In the genomic region with DNA sequence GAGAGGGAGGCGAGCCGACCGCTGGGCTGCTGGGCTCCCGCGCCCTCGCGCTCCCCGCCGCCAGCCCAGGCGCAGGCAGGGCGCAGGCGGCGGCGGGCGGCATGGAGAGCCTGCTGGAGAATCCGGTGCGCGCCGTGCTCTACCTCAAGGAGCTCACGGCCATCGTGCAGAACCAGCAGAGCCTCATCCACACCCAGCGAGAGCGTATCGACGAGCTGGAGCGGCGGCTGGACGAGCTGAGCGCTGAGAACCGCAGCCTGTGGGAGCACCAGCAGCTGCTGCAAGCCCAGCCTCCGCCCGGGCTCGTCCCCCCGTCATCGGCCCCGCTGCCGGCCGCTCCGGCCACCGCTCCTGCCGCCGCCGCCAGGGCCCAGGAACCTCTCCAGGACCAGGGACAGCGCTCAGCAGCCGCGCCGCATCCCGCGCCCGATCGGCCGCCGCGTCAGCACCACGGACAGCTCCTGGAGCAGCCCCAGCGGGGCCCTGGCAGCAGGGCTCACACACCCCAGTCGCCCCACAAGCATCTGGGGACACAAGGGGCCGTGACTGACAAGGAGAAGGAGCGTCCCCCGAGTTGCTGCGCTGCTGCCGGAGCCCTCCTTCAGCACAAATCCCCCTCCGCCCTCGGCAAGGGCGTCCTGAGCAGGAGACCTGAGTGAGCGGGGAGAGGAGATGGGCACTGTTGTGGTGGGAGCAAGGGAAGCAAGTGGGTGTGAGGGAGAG, we compare ENCODE assay signal across 2 cellular contexts.
A peak's percentile ranks its signal among the peaks of the same experiment; 100 is the strongest.
TF ChIP-seq lines count a peak whose summit lies in the region.

No MANE protein-coding gene starts in this region.

TF ChIP-seq in K562, 482 proteins besides CTCF, POLR2A, EP300 and RAD21 (continues in another document):
- TF ChIP-seq, protein P1, sequence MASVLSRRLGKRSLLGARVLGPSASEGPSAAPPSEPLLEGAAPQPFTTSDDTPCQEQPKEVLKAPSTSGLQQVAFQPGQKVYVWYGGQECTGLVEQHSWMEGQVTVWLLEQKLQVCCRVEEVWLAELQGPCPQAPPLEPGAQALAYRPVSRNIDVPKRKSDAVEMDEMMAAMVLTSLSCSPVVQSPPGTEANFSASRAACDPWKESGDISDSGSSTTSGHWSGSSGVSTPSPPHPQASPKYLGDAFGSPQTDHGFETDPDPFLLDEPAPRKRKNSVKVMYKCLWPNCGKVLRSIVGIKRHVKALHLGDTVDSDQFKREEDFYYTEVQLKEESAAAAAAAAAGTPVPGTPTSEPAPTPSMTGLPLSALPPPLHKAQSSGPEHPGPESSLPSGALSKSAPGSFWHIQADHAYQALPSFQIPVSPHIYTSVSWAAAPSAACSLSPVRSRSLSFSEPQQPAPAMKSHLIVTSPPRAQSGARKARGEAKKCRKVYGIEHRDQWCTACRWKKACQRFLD (CRISPR knock-in tag; IDR thresholded peaks at IDR 0.05), result 0 out of 2 replicates have a peak, but pooled peaks have one; percentile 46
- TF ChIP-seq MAZ (CRISPR knock-in tag; conservative IDR thresholded peaks at IDR 0.05 in 1 of 2, IDR thresholded peaks at IDR 0.05 in 1 of 2) (0 out of 4 replicates have a peak, but pooled peaks of 1 of the 2 experiments have one; percentile 18), SIN3A (IDR thresholded peaks at IDR 0.05; ENCODE audit: borderline replicate concordance in 2 of 2, control insufficient read depth in 1 of 2, low read depth in 2 of 2, low read length in 2 of 2) (peak; percentile 49 to 50; a peak in 2 of 4 replicates), SAP30 (IDR thresholded peaks at IDR 0.05; ENCODE audit: borderline replicate concordance, insufficient read depth, low read depth, low read length, poor library complexity, severe bottlenecking) (peak; percentile 66), ZNF766 (CRISPR knock-in tag; conservative IDR thresholded peaks at IDR 0.05) (0 out of 2 replicates have a peak, but pooled peaks have one; percentile 35), ZNF197 (CRISPR knock-in tag; IDR thresholded peaks at IDR 0.05; ENCODE audit: low read depth) (0 out of 2 replicates have a peak, but pooled peaks have one; percentile 33)
- TF ChIP-seq, protein P2, sequence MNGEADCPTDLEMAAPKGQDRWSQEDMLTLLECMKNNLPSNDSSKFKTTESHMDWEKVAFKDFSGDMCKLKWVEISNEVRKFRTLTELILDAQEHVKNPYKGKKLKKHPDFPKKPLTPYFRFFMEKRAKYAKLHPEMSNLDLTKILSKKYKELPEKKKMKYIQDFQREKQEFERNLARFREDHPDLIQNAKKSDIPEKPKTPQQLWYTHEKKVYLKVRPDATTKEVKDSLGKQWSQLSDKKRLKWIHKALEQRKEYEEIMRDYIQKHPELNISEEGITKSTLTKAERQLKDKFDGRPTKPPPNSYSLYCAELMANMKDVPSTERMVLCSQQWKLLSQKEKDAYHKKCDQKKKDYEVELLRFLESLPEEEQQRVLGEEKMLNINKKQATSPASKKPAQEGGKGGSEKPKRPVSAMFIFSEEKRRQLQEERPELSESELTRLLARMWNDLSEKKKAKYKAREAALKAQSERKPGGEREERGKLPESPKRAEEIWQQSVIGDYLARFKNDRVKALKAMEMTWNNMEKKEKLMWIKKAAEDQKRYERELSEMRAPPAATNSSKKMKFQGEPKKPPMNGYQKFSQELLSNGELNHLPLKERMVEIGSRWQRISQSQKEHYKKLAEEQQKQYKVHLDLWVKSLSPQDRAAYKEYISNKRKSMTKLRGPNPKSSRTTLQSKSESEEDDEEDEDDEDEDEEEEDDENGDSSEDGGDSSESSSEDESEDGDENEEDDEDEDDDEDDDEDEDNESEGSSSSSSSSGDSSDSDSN (IDR thresholded peaks at IDR 0.05; ENCODE audit: borderline replicate concordance in 1 of 2, low read depth in 2 of 2, low read length in 2 of 2), result 0 out of 4 replicates have a peak, but pooled peaks of 1 of the 2 experiments have one; percentile 17
- TF ChIP-seq, protein P3, sequence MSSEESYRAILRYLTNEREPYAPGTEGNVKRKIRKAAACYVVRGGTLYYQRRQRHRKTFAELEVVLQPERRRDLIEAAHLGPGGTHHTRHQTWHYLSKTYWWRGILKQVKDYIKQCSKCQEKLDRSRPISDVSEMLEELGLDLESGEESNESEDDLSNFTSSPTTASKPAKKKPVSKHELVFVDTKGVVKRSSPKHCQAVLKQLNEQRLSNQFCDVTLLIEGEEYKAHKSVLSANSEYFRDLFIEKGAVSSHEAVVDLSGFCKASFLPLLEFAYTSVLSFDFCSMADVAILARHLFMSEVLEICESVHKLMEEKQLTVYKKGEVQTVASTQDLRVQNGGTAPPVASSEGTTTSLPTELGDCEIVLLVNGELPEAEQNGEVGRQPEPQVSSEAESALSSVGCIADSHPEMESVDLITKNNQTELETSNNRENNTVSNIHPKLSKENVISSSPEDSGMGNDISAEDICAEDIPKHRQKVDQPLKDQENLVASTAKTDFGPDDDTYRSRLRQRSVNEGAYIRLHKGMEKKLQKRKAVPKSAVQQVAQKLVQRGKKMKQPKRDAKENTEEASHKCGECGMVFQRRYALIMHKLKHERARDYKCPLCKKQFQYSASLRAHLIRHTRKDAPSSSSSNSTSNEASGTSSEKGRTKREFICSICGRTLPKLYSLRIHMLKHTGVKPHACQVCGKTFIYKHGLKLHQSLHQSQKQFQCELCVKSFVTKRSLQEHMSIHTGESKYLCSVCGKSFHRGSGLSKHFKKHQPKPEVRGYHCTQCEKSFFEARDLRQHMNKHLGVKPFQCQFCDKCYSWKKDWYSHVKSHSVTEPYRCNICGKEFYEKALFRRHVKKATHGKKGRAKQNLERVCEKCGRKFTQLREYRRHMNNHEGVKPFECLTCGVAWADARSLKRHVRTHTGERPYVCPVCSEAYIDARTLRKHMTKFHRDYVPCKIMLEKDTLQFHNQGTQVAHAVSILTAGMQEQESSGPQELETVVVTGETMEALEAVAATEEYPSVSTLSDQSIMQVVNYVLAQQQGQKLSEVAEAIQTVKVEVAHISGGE (CRISPR knock-in tag; IDR thresholded peaks at IDR 0.05), result 0 out of 6 replicates have a peak, but pooled peaks of 1 of the 3 experiments have one; percentile 28
- TF ChIP-seq, protein P4, sequence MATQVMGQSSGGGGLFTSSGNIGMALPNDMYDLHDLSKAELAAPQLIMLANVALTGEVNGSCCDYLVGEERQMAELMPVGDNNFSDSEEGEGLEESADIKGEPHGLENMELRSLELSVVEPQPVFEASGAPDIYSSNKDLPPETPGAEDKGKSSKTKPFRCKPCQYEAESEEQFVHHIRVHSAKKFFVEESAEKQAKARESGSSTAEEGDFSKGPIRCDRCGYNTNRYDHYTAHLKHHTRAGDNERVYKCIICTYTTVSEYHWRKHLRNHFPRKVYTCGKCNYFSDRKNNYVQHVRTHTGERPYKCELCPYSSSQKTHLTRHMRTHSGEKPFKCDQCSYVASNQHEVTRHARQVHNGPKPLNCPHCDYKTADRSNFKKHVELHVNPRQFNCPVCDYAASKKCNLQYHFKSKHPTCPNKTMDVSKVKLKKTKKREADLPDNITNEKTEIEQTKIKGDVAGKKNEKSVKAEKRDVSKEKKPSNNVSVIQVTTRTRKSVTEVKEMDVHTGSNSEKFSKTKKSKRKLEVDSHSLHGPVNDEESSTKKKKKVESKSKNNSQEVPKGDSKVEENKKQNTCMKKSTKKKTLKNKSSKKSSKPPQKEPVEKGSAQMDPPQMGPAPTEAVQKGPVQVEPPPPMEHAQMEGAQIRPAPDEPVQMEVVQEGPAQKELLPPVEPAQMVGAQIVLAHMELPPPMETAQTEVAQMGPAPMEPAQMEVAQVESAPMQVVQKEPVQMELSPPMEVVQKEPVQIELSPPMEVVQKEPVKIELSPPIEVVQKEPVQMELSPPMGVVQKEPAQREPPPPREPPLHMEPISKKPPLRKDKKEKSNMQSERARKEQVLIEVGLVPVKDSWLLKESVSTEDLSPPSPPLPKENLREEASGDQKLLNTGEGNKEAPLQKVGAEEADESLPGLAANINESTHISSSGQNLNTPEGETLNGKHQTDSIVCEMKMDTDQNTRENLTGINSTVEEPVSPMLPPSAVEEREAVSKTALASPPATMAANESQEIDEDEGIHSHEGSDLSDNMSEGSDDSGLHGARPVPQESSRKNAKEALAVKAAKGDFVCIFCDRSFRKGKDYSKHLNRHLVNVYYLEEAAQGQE (CRISPR knock-in tag; IDR thresholded peaks at IDR 0.05; ENCODE audit: low read depth), result peak; percentile 90

TF ChIP-seq in HepG2, 621 proteins besides CTCF, POLR2A, EP300 and RAD21 (continues in another document):
- peak; percentile 60; the same call in 1 of the 2 replicates for TF ChIP-seq ZNF256 (CRISPR knock-in tag; conservative IDR thresholded peaks at IDR 0.05)
- TF ChIP-seq TOE1 (CRISPR knock-in tag; IDR thresholded peaks at IDR 0.05), result peak; percentile 76; the same call in 1 of the 2 replicates
- TF ChIP-seq FOXA3 (CRISPR knock-in tag; IDR thresholded peaks at IDR 0.05), result peak; percentile 31; the same call in 1 of the 2 replicates
- TF ChIP-seq, protein P5, sequence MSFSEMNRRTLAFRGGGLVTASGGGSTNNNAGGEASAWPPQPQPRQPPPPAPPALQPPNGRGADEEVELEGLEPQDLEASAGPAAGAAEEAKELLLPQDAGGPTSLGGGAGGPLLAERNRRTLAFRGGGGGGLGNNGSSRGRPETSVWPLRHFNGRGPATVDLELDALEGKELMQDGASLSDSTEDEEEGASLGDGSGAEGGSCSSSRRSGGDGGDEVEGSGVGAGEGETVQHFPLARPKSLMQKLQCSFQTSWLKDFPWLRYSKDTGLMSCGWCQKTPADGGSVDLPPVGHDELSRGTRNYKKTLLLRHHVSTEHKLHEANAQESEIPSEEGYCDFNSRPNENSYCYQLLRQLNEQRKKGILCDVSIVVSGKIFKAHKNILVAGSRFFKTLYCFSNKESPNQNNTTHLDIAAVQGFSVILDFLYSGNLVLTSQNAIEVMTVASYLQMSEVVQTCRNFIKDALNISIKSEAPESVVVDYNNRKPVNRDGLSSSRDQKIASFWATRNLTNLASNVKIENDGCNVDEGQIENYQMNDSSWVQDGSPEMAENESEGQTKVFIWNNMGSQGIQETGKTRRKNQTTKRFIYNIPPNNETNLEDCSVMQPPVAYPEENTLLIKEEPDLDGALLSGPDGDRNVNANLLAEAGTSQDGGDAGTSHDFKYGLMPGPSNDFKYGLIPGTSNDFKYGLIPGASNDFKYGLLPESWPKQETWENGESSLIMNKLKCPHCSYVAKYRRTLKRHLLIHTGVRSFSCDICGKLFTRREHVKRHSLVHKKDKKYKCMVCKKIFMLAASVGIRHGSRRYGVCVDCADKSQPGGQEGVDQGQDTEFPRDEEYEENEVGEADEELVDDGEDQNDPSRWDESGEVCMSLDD (CRISPR knock-in tag; IDR thresholded peaks at IDR 0.05; ENCODE audit: borderline replicate concordance), result peak; percentile 88
- peak; percentile 84; the same call in 1 of the 2 replicates for TF ChIP-seq ZNF232 (CRISPR knock-in tag; IDR thresholded peaks at IDR 0.05; ENCODE audit: borderline replicate concordance)
- TF ChIP-seq, protein P6, sequence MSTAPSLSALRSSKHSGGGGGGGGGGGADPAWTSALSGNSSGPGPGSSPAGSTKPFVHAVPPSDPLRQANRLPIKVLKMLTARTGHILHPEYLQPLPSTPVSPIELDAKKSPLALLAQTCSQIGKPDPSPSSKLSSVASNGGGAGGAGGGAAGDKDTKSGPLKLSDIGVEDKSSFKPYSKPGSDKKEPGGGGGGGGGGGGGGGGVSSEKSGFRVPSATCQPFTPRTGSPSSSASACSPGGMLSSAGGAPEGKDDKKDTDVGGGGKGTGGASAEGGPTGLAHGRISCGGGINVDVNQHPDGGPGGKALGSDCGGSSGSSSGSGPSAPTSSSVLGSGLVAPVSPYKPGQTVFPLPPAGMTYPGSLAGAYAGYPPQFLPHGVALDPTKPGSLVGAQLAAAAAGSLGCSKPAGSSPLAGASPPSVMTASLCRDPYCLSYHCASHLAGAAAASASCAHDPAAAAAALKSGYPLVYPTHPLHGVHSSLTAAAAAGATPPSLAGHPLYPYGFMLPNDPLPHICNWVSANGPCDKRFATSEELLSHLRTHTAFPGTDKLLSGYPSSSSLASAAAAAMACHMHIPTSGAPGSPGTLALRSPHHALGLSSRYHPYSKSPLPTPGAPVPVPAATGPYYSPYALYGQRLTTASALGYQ (CRISPR knock-in tag; IDR thresholded peaks at IDR 0.05), result peak; percentile 32; the same call in 1 of the 2 replicates
- peak; percentile 67; the same call in 1 of the 2 replicates for TF ChIP-seq EHMT2 (IDR thresholded peaks at IDR 0.05; ENCODE audit: borderline replicate concordance, low read depth, low read length)
- peak; percentile 98 for TF ChIP-seq KLF6 (CRISPR knock-in tag; IDR thresholded peaks at IDR 0.05)
- TF ChIP-seq, protein P7, sequence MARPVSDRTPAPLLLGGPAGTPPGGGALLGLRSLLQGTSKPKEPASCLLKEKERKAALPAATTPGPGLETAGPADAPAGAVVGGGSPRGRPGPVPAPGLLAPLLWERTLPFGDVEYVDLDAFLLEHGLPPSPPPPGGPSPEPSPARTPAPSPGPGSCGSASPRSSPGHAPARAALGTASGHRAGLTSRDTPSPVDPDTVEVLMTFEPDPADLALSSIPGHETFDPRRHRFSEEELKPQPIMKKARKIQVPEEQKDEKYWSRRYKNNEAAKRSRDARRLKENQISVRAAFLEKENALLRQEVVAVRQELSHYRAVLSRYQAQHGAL (CRISPR knock-in tag; IDR thresholded peaks at IDR 0.05; ENCODE audit: not compliant biosample characterization), result peak; percentile 75
- peak; percentile 76; the same call in 1 of the 2 replicates for TF ChIP-seq MED13 (CRISPR knock-in tag; IDR thresholded peaks at IDR 0.05)
- TF ChIP-seq, protein P8, sequence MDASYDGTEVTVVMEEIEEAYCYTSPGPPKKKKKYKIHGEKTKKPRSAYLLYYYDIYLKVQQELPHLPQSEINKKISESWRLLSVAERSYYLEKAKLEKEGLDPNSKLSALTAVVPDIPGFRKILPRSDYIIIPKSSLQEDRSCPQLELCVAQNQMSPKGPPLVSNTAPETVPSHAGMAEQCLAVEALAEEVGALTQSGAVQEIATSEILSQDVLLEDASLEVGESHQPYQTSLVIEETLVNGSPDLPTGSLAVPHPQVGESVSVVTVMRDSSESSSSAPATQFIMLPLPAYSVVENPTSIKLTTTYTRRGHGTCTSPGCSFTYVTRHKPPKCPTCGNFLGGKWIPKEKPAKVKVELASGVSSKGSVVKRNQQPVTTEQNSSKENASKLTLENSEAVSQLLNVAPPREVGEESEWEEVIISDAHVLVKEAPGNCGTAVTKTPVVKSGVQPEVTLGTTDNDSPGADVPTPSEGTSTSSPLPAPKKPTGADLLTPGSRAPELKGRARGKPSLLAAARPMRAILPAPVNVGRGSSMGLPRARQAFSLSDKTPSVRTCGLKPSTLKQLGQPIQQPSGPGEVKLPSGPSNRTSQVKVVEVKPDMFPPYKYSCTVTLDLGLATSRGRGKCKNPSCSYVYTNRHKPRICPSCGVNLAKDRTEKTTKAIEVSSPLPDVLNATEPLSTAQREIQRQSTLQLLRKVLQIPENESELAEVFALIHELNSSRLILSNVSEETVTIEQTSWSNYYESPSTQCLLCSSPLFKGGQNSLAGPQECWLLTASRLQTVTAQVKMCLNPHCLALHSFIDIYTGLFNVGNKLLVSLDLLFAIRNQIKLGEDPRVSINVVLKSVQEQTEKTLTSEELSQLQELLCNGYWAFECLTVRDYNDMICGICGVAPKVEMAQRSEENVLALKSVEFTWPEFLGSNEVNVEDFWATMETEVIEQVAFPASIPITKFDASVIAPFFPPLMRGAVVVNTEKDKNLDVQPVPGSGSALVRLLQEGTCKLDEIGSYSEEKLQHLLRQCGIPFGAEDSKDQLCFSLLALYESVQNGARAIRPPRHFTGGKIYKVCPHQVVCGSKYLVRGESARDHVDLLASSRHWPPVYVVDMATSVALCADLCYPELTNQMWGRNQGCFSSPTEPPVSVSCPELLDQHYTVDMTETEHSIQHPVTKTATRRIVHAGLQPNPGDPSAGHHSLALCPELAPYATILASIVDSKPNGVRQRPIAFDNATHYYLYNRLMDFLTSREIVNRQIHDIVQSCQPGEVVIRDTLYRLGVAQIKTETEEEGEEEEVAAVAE (CRISPR knock-in tag; IDR thresholded peaks at IDR 0.05; ENCODE audit: borderline replicate concordance), result peak; percentile 84
- TF ChIP-seq ZNF614 (CRISPR knock-in tag; IDR thresholded peaks at IDR 0.05; ENCODE audit: borderline replicate concordance), result 0 out of 2 replicates have a peak, but pooled peaks have one; percentile 40
